In the genomic region with DNA sequence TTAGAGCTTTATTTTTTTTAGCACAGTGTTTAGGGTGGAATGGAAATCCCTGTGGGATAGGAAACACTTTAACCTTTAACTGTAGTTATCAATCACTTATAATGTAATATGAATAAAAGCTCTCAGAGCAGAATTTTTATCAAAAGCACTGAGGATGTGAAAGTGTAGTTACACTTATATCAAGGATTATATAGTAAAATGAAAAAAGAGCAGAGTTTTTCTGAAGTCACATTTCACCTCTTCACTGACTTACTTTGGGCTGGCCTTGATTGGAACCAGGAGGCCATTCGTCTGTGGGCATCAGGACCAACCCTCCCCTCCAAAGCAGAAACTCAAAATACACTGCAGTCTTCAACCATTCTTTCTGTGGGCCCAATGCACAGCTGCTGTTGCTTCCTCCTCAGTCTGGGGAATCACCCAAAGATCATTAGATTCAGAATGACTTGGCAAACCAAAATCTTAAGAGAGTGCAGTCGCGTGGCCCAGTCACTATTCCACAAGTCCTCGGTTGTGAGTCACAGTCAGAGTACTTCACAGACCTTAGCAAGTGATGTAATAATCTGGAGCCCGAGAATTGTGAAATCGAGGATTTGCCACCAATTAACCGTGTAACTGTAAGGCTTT, we compare ENCODE assay signal across 9 cellular contexts.
DNase-seq lines count a peak whose midpoint lies in the region; ATAC-seq lines count a peak whose summit lies in the region.
"Had no signal": no experiment of that assay in that cellular context is flagged by ENCODE, and none has a peak within 500 bp of the region (broad histone marks: within the 10 kb centered on the region; RNA-seq: fewer than 3 reads in every experiment).

No MANE protein-coding gene starts in this region.

- POLR2A ChIA-PET in naive thymus-derived CD8-positive, alpha-beta T cell (lab: Charles Lee), result no interaction called here

- no peak overlapping the region for H3K27ac Mint-ChIP-seq in naive thymus-derived CD8-positive, alpha-beta T cell

- no peaks in the 10 kb centered on the region for H3K36me3 Mint-ChIP-seq in naive thymus-derived CD8-positive, alpha-beta T cell

- H3K4me3 Mint-ChIP-seq in naive thymus-derived CD8-positive, alpha-beta T cell, result no peak overlapping the region

- ATAC-seq in GM18909 (IDR thresholded peaks at IDR 0.05; ENCODE audit: poor library complexity, unreplicated experiment) (peak; percentile 99), HG03039 (IDR thresholded peaks at IDR 0.05; ENCODE audit: unreplicated experiment) (peak; percentile 100), left colon (no peak)
- no peak for ATAC-seq in naive thymus-derived CD8-positive, alpha-beta T cell
- ATAC-seq: HCT116 had no signal

- DNase-seq in AG08395 (ENCODE audit: low spot score) (peak; percentile 77), SKM-1 (lab: John Stamatoyannopoulos, UW; ENCODE audit: unreplicated experiment) (peak; percentile 82), left colon (peak; percentile 11 to 31), inferior parietal cortex (ENCODE audit: extremely low spot score) (no peak), amygdala (lab: John Stamatoyannopoulos, UW) (no peak)
- DNase-seq in naive thymus-derived CD8-positive, alpha-beta T cell, result no peak

- no peaks in the 10 kb centered on the region for H3K9me3 Mint-ChIP-seq in naive thymus-derived CD8-positive, alpha-beta T cell

- intact Hi-C loops in left colon (cut with DNase I, micrococcal nuclease), result loop anchor here in 1 of 2 donors (10.0 kb wide), 2 partner anchors 179 to 249 kb away; no protein-coding TSS in a partner anchor

- peaks cover 0 to 3% (median 0%) of the 10 kb centered on the region in 5 donors for H3K27me3 Mint-ChIP-seq in naive thymus-derived CD8-positive, alpha-beta T cell

- H3K4me1 Mint-ChIP-seq in naive thymus-derived CD8-positive, alpha-beta T cell, result peaks cover 0 to 3% (median 0%) of the 10 kb centered on the region in 4 donors

Comparison
In these comparisons a context has a peak if more than half of its experiments do, and no peak if none do; other contexts are left out.
1. DNase-seq: peak in AG08395 (single experiment), SKM-1 (single experiment) and left colon (2 of 2); none in naive thymus-derived CD8-positive, alpha-beta T cell (0 of 10), inferior parietal cortex (single experiment) and amygdala (0 of 56).
2. ATAC-seq: peak in GM18909 (single experiment) and HG03039 (single experiment); none in left colon (single experiment) and naive thymus-derived CD8-positive, alpha-beta T cell (0 of 2).